Comparison of ENCODE assay signal across 8 cellular contexts in the genomic region with DNA sequence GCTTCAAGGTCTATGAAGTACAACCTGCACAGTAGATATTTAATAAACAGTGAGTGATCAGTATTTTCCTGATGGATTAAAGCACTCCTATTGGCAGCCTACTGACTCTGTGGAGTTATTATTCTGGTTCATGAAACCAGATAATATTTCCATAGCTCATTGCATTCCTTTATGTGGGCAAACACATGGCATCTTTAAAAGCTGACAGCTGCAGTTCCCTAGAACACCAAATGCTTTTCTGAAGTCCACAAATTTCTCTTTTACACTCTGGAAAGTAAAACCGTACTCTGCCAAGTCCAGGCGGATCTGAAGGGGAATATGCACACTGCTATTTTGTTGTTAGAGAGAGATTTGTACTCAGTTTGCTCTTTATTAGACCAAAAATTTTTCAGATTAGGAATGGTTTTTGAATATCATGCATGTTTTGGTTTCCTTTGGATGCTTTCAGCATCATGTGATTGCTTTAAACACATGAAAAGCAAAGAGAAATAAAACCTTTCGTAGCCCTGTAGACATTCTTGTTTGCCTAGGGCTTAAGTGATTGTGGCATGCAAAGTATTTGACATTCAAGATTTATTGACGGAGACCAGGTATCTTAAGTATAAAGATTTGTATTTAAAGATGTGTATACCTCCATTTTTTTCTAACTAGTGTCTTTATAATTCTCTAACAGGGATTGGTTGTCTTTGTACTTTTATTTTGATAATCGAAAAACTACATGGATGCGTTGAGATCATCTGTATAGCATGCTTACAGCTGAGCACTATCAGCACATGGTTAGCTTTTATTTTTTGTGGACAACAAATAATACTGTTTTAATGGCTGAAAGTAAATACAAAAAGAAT. TPM values are rescaled to one million over a fixed set of nuclear protein-coding genes. Genes with fewer than 3 reads are reported as not detected.
DNase-seq lines count a peak whose midpoint lies in the region; ATAC-seq and TF ChIP-seq lines count a peak whose summit lies in the region.

No MANE protein-coding gene starts in this region.

- 27 to 37% (median 36%) methylated on average over 6 of the region's 6 CpGs for WGBS in heart left ventricle, 4 donors
- WGBS in hepatocyte (ENCODE audit: low lambda C conversion rate, missing lambda C conversion rate): 31% methylated on average over 6 of the region's 6 CpGs
- 44 to 46% methylated on average over 6 of the region's 6 CpGs for WGBS in upper lobe of left lung, 2 donors

- TF ChIP-seq EP300 in upper lobe of left lung (IDR thresholded peaks at IDR 0.05): no peak

- peaks cover 74% of the 10 kb centered on the region for H3K79me2 ChIP-seq in hepatocyte

- TF ChIP-seq CTCF in heart left ventricle (IDR thresholded peaks at IDR 0.05) (no peak), hepatocyte (IDR thresholded peaks at IDR 0.05; ENCODE audit: poor library complexity) (no peak), upper lobe of left lung (IDR thresholded peaks at IDR 0.05) (no peak)

- no peak overlapping the region for H2AFZ ChIP-seq in hepatocyte

- H3K4me2 ChIP-seq in hepatocyte: peak overlapping the region; percentile 31

- no peaks in the 10 kb centered on the region for H3K9me3 ChIP-seq in heart left ventricle
- no peaks in the 10 kb centered on the region for H3K9me3 ChIP-seq in hepatocyte (ENCODE audit: low read depth)
- H3K9me3 ChIP-seq in upper lobe of left lung: no peaks in the 10 kb centered on the region

- no peaks in the 10 kb centered on the region for H4K20me1 ChIP-seq in hepatocyte (ENCODE audit: insufficient read depth, poor library complexity, severe bottlenecking)

- intact Hi-C loops in heart left ventricle (cut with DNase I) (loop anchor here in 1 of 10 donors (5.0 kb wide), 1 partner anchor 47 kb away; no protein-coding TSS in a partner anchor), left ventricle myocardium superior (cut with micrococcal nuclease) (no loop called here)

- ATAC-seq in heart left ventricle: no peak
- ATAC-seq in left ventricle myocardium superior: no peak
- ATAC-seq in upper lobe of left lung (ENCODE audit: low FRiP score in 2 of 2): no peak
- no peak for ATAC-seq in GM19023 (IDR thresholded peaks at IDR 0.05; ENCODE audit: unreplicated experiment)
- no peak for ATAC-seq in HG02571 (IDR thresholded peaks at IDR 0.05; ENCODE audit: unreplicated experiment)

- H3K4me3 ChIP-seq in heart left ventricle (peak overlapping the region in 1 of 12 donors; percentile 0), hepatocyte (no peak overlapping the region), upper lobe of left lung (no peak overlapping the region)

- H3K9me2 ChIP-seq in hepatocyte (replicated peaks; ENCODE audit: insufficient read depth): no peaks in the 10 kb centered on the region

- TF ChIP-seq POLR2A in heart left ventricle (IDR thresholded peaks at IDR 0.05): no peak
- TF ChIP-seq POLR2A in upper lobe of left lung (IDR thresholded peaks at IDR 0.05): no peak

- H3K27ac ChIP-seq in heart left ventricle (peak overlapping the region in 8 of 12 donors; percentile 13 to 64 (median 41)), hepatocyte (peak overlapping the region; percentile 51), upper lobe of left lung (peak overlapping the region; percentile 5 to 82 (median 52))

- H3K36me3 ChIP-seq in heart left ventricle (peaks cover 0 to 22% (median 0%) of the 10 kb centered on the region in 9 donors), hepatocyte (replicated peaks; ENCODE audit: insufficient read depth, low read depth) (no peaks in the 10 kb centered on the region), upper lobe of left lung (peaks cover 0 to 33% (median 5%) of the 10 kb centered on the region in 4 donors)

- DNase-seq in heart left ventricle (no peak), left ventricle myocardium superior (no peak), SHP77 (lab: John Stamatoyannopoulos, UW) (peak; percentile 47 to 76), hepatocyte (ENCODE audit: low spot score) (no peak), upper lobe of left lung (no peak), HuH-7 (ENCODE audit: low spot score) (no peak)

- H3K27me3 ChIP-seq in heart left ventricle (no peaks in the 10 kb centered on the region), hepatocyte (no peaks in the 10 kb centered on the region), upper lobe of left lung (no peaks in the 10 kb centered on the region)

- H3K4me1 ChIP-seq in heart left ventricle: peaks cover 25 to 79% (median 62%) of the 10 kb centered on the region in 12 donors
- peaks cover 43% of the 10 kb centered on the region for H3K4me1 ChIP-seq in hepatocyte (ENCODE audit: insufficient read depth)
- H3K4me1 ChIP-seq in upper lobe of left lung: peaks cover 37 to 78% (median 70%) of the 10 kb centered on the region in 4 donors

RNA-seq across cellular contexts. Expression of gene SEC14L1, which starts 19.5 kb away (rescaled TPM):
- total RNA-seq in heart left ventricle (100 to 1,000 TPM in 1 of 9 donors, 10 to 100 TPM in 8; 43.6 to 116 (median 53.7) TPM), left ventricle myocardium superior (71.4 TPM), hepatocyte (35.3 and 52.9 TPM in 2 replicates), upper lobe of left lung (100 to 1,000 TPM; 100 to 291 (median 145) TPM)
- polyA plus RNA-seq in heart left ventricle (10 to 100 TPM; 26.6 to 69.5 TPM), hepatocyte (70.8 and 71.4 TPM in 2 replicates)

Comparison
In these comparisons a context has a peak if more than half of its experiments do, and no peak if none do; other contexts are left out.
1. DNase-seq: peak in SHP77 (2 of 2); none in heart left ventricle (0 of 5), left ventricle myocardium superior (single experiment), hepatocyte (single experiment), upper lobe of left lung (0 of 2) and HuH-7 (single experiment).
2. Peak in every context shown above with its lines, with median percentiles within 50 percentile points of each other: H3K27ac ChIP-seq.